8 cellular contexts compared by ENCODE assay signal in genomic region chr17:8079291-8080207, GRCh38. TPM values are rescaled to one million over a fixed set of nuclear protein-coding genes. Genes with fewer than 3 reads are reported as not detected.
A peak's percentile ranks its signal among the peaks of the same experiment; 100 is the strongest.
DNase-seq lines count a peak whose midpoint lies in the region; ATAC-seq and TF ChIP-seq lines count a peak whose summit lies in the region.

No MANE protein-coding gene starts in this region.

- H3K4me3 Mint-ChIP-seq in activated naive CD8-positive, alpha-beta T cell treated with anti-CD3 and anti-CD28 coated beads, Interleukin-2, amount 50 U/mL, for 24 hours = peak overlapping the region; percentile 90

- peak; percentile 77 to 89 (median 82) for TF ChIP-seq CTCF in prostate gland (IDR thresholded peaks at IDR 0.05)

- H3K4me1 ChIP-seq in prostate gland (replicated peaks) (no peaks in the 10 kb centered on the region), urinary bladder (ENCODE audit: insufficient read depth) (no peaks in the 10 kb centered on the region)

- H3K27ac Mint-ChIP-seq in activated naive CD8-positive, alpha-beta T cell treated with anti-CD3 and anti-CD28 coated beads, Interleukin-2, amount 50 U/mL, for 24 hours = peak overlapping the region; percentile 88

- TF ChIP-seq POLR2A in prostate gland (IDR thresholded peaks at IDR 0.05) = no peak

- peak overlapping the region; percentile 22 to 56 for H3K27ac ChIP-seq in prostate gland
- no peak overlapping the region for H3K27ac ChIP-seq in urinary bladder (ENCODE audit: low read depth)

- H3K9me3 ChIP-seq in MG63 = no peaks in the 10 kb centered on the region
- H3K9me3 ChIP-seq in prostate gland = no peaks in the 10 kb centered on the region

- H3K27me3 ChIP-seq in MG63 (peaks cover 13% of the 10 kb centered on the region; the same call in 1 of the 2 replicates), prostate gland (replicated peaks; ENCODE audit: insufficient read depth) (no peaks in the 10 kb centered on the region)

- H3K4me1 Mint-ChIP-seq in activated naive CD8-positive, alpha-beta T cell treated with anti-CD3 and anti-CD28 coated beads, Interleukin-2, amount 50 U/mL, for 24 hours = peaks cover 15% of the 10 kb centered on the region

- WGBS in prostate gland = 3% methylated on average over 76 of the region's 87 CpGs
- 2% methylated on average over 87 of the region's 87 CpGs for WGBS in urinary bladder

- peak overlapping the region; percentile 30 for H3K4me3 ChIP-seq in MG63
- H3K4me3 ChIP-seq in prostate gland = peak overlapping the region; percentile 23 to 28
- peak overlapping the region; percentile 30 for H3K4me3 ChIP-seq in urinary bladder (ENCODE audit: low read depth, low read length)

- intact Hi-C loops in left ventricle myocardium superior (cut with micrococcal nuclease) = no loop called here
- intact Hi-C loops in prostate gland (cut with DNase I) = loop anchor here (10.0 kb wide), 1 partner anchor 225 kb away; no protein-coding TSS in a partner anchor

- peaks cover 12% of the 10 kb centered on the region for H3K36me3 Mint-ChIP-seq in activated naive CD8-positive, alpha-beta T cell treated with anti-CD3 and anti-CD28 coated beads, Interleukin-2, amount 50 U/mL, for 24 hours (ENCODE audit: low read depth)

- no peaks in the 10 kb centered on the region for H3K36me3 ChIP-seq in MG63
- H3K36me3 ChIP-seq in prostate gland = no peaks in the 10 kb centered on the region
- H3K36me3 ChIP-seq in urinary bladder (ENCODE audit: insufficient read depth) = no peaks in the 10 kb centered on the region

- no peaks in the 10 kb centered on the region for H3K9me3 Mint-ChIP-seq in activated naive CD8-positive, alpha-beta T cell treated with anti-CD3 and anti-CD28 coated beads, Interleukin-2, amount 50 U/mL, for 24 hours

- peak; percentile 94 for ATAC-seq in activated naive CD8-positive, alpha-beta T cell treated with anti-CD3 and anti-CD28 coated beads, Interleukin-2, amount 50 U/mL, for 24 hours
- ATAC-seq in left ventricle myocardium superior = peak; percentile 95

- DNase-seq in AG08396 (ENCODE audit: low spot score) (peak; percentile 90), GM19240 (ENCODE audit: insufficient read length, low spot score) (peak; percentile 93), MG63 (peak; percentile 63), SW480 (ENCODE audit: low spot score) (peak; percentile 87), left ventricle myocardium superior (peak; percentile 83), prostate gland (ENCODE audit: low spot score) (no peak)
- peak; percentile 87 for DNase-seq in activated naive CD8-positive, alpha-beta T cell treated with anti-CD3 and anti-CD28 coated beads, Interleukin-2, amount 50 U/mL, for 24 hours

- H3K27me3 Mint-ChIP-seq in activated naive CD8-positive, alpha-beta T cell treated with anti-CD3 and anti-CD28 coated beads, Interleukin-2, amount 50 U/mL, for 24 hours = peaks cover 6% of the 10 kb centered on the region

RNA-seq across cellular contexts. Expression of gene ALOX12B, which starts 8.0 kb away (rescaled TPM):
- not detected in 2 replicates for total RNA-seq in MG63 (2014; rRNA removed; shearing (Covaris generic); ENCODE audit: low replicate concordance)
- total RNA-seq in left ventricle myocardium superior (not detected), prostate gland (under 1 TPM; 0.18 to 0.40 TPM), urinary bladder (0.11 TPM)
- polyA plus RNA-seq in urinary bladder = not detected

RNA-seq across cellular contexts. Expression of gene ALOXE3, which starts 38.8 kb away (rescaled TPM):
- total RNA-seq in MG63 (2014; rRNA removed; shearing (Covaris generic); ENCODE audit: low replicate concordance) = not detected in 2 replicates
- total RNA-seq in left ventricle myocardium superior (not detected), prostate gland (1 to 10 TPM in 1 of 2 donors, not detected in 1; 2.4 TPM), urinary bladder (not detected)
- not detected for polyA plus RNA-seq in urinary bladder

RNA-seq across cellular contexts. Expression of gene ALOX15B, which starts 40.7 kb away (rescaled TPM):
- not detected in 2 replicates for total RNA-seq in MG63 (2014; rRNA removed; shearing (Covaris generic); ENCODE audit: low replicate concordance)
- total RNA-seq in left ventricle myocardium superior (not detected), prostate gland (100 to 1,000 TPM in 1 of 2 donors, 10 to 100 TPM in 1; 52.1 to 108 TPM), urinary bladder (not detected)
- polyA plus RNA-seq in urinary bladder = 5.6 TPM

RNA-seq across cellular contexts. Expression of gene HES7, which starts 44.4 kb away (rescaled TPM):
- not detected in 2 replicates for total RNA-seq in MG63 (2014; rRNA removed; shearing (Covaris generic); ENCODE audit: low replicate concordance)
- total RNA-seq in left ventricle myocardium superior = not detected
- under 1 TPM in 1 of 2 donors, not detected in 1; 0.34 TPM for total RNA-seq in prostate gland
- total RNA-seq in urinary bladder = not detected
- polyA plus RNA-seq in urinary bladder = 0.24 TPM

Comparison
In these comparisons a context has a peak if more than half of its experiments do, and no peak if none do; other contexts are left out.
1. RNA of gene ALOX15B, which starts 40.7 kb away (total RNA-seq): 52.1 to 108 TPM in prostate gland; not detected in urinary bladder (single experiment), not detected in left ventricle myocardium superior (single experiment) and not detected in MG63; every median in the first group is over 10 times any median in the second.
2. Peak in every context shown above with its lines, with median percentiles within 50 percentile points of each other: H3K4me3 ChIP-seq.